10 cellular contexts compared by ENCODE assay signal in the genomic region with DNA sequence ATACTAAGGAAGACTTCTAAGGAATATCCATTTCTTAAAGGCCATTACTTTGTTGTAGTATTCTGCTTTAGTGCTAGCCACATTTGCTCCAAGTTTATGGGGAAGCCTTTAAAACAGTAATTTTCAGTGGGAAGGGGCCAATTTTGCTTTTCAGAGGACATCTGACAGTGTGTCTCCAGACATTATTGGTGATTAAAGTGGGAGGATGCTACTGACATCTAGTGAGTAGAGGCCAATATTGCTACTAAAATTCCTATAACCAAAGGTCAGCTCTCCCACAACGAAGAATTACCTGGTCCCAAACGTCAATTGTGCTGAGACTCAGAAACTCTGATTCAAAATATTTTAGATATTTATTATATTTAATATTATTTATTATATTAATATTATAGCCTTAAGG. TPM values are rescaled to one million over a fixed set of nuclear protein-coding genes. Genes with fewer than 3 reads are reported as not detected.
A peak's percentile ranks its signal among the peaks of the same experiment; 100 is the strongest.
DNase-seq lines count a peak whose midpoint lies in the region; ATAC-seq, FAIRE-seq and TF ChIP-seq lines count a peak whose summit lies in the region.
"Had no signal": no experiment of that assay in that cellular context is flagged by ENCODE, and none has a peak within 500 bp of the region (broad histone marks: within the 10 kb centered on the region; RNA-seq: fewer than 3 reads in every experiment).

No MANE protein-coding gene starts in this region.

- FAIRE-seq in colon (lab: Jason Lieb, UNC): peak; percentile 36

- DNase-seq in NCI-H510A treated with DMSO at 0.1 percent for 48 hours (lab: John Stamatoyannopoulos, UW): peak; percentile 14
- DNase-seq in NCI-H510A (lab: John Stamatoyannopoulos, UW): no peak
- peak; percentile 6 for DNase-seq in NCI-H345 treated with DMSO at 0.1 percent for 48 hours (lab: John Stamatoyannopoulos, UW; ENCODE audit: unreplicated experiment)
- DNase-seq in osteocyte (ENCODE audit: extremely low spot score, unreplicated experiment): no peak
- DNase-seq in GOT3 (lab: John Stamatoyannopoulos, UW): no peak

- H3K36me3 Mint-ChIP-seq in osteocyte (ENCODE audit: unreplicated experiment): no peaks in the 10 kb centered on the region

- peaks cover 8% of the 10 kb centered on the region for H3K4me1 Mint-ChIP-seq in osteocyte (ENCODE audit: unreplicated experiment)

- TF ChIP-seq CTCF in osteocyte (IDR thresholded peaks at IDR 0.05): peak; percentile 58

- no peaks in the 10 kb centered on the region for H3K27me3 Mint-ChIP-seq in osteocyte (ENCODE audit: unreplicated experiment)

- H3K4me3 Mint-ChIP-seq in osteocyte (ENCODE audit: unreplicated experiment): no peak overlapping the region

- ATAC-seq in HG03469 (IDR thresholded peaks at IDR 0.05; ENCODE audit: unreplicated experiment) (no peak), HG03571 (IDR thresholded peaks at IDR 0.05; ENCODE audit: unreplicated experiment) (no peak)

- no peak overlapping the region for H3K27ac Mint-ChIP-seq in osteocyte (ENCODE audit: unreplicated experiment)

- no peaks in the 10 kb centered on the region for H3K9me3 Mint-ChIP-seq in osteocyte (ENCODE audit: unreplicated experiment)
- H3K9me3 Mint-ChIP-seq: CD8-positive, alpha-beta memory T cell had no signal

RNA-seq across cellular contexts. Expression of a gene that starts 24.8 kb away (rescaled TPM):
- not detected in 2 replicates for total RNA-seq in osteocyte
- total RNA-seq: CD8-positive, alpha-beta memory T cell; pulmonary artery endothelial cell had no signal

Comparison
In these comparisons a context has a peak if more than half of its experiments do, and no peak if none do; other contexts are left out.
1. DNase-seq: peak in NCI-H510A treated with DMSO at 0.1 percent for 48 hours (single experiment) and NCI-H345 treated with DMSO at 0.1 percent for 48 hours (single experiment); none in NCI-H510A (single experiment), osteocyte (single experiment) and GOT3 (single experiment).